In the genomic region with DNA sequence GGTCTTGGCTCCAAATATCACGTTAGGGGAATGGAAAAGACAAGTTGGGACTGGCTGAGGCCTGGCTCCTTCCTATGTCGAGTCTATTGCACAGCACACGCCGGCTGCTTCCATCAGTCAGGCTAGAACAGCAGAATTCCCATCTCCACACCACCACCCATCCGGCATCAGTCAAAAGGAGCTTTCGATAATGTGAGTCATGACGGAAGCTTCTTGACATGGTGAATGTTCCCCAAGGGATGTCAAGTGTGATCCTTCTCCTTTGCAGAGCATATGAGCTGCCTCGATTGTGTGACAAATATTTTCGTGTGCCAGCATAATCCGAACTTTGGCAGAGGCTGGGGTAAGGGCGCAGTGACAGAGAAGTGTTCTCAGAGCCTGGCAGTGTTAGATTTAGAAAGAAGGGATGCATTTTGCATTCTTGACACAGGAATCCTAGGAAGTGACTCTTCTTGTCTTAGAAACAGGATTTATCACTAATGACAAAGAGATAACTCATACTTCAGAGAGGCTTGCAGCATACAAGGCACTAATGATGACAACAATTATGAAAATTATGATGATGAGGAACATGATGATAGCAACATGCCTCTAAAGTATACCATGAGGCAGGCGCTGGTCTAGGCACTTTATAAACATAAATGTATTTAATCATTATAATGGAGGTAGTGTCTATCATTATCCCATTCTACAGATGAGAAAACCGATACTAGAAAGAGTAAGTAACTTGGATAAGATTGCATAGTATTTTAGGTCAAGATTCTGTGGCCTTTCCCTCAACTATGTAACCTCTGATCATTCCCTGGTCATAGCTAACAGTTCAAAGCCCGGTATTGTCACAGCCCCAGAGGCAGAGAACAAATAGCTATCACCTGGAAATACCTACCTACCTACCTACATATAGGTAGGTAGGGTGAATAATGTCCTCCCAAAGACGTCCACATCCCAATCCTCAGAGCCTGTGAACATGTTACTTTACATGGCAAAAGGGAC, we compare ENCODE assay signal across 19 cellular contexts.
A peak's percentile ranks its signal among the peaks of the same experiment; 100 is the strongest.
DNase-seq lines count a peak whose midpoint lies in the region; ATAC-seq, FAIRE-seq and TF ChIP-seq lines count a peak whose summit lies in the region.
"Had no signal": no experiment of that assay in that cellular context is flagged by ENCODE, and none has a peak within 500 bp of the region (broad histone marks: within the 10 kb centered on the region; RNA-seq: fewer than 3 reads in every experiment).

No MANE protein-coding gene starts in this region.

- H3K79me2 ChIP-seq in keratinocyte (ENCODE audit: control insufficient read depth, insufficient read depth, low read length) = no peaks in the 10 kb centered on the region

- H4K8ac ChIP-seq in IMR-90 (ENCODE audit: low read depth in 2 of 2, low read length in 2 of 2) = no peak overlapping the region

- dilution Hi-C loops in IMR-90 (cut with HindIII; ENCODE audit: low sequenced_read_pairs, unreplicated experiment) = no loop called here
- dilution Hi-C loops in keratinocyte (cut with MboI; ENCODE audit: extremely low pct_ligation_motif_present, low sequenced_read_pairs) = no loop called here

- no peak overlapping the region for H2AFZ ChIP-seq in IMR-90 (replicated peaks; ENCODE audit: low read length, poor library complexity)
- H2AFZ ChIP-seq in keratinocyte (ENCODE audit: control insufficient read depth, low read length) = peak overlapping the region; percentile 4

- H3K56ac ChIP-seq in IMR-90 (ENCODE audit: extremely low read depth, insufficient read depth, low read length) = no peak overlapping the region

- H2BK120ac ChIP-seq in IMR-90 (ENCODE audit: low read depth, low read length) = no peak overlapping the region

- no peak overlapping the region for H2BK20ac ChIP-seq in IMR-90 (ENCODE audit: low read depth, low read length)

- no peaks in the 10 kb centered on the region for H3K4me1 Mint-ChIP-seq in endodermal cell

- H3K9ac ChIP-seq in IMR-90 (ENCODE audit: low read depth, low read length) (no peak overlapping the region), endodermal cell (ENCODE audit: extremely low read depth, low read length, poor library complexity, severe bottlenecking) (no peak overlapping the region), keratinocyte (ENCODE audit: control insufficient read depth, extremely low read depth, insufficient read depth, low read length) (no peak overlapping the region)

- H3K4me1 ChIP-seq in IMR-90 (ENCODE audit: control insufficient read depth, insufficient read depth, low read length) (peaks cover 7% of the 10 kb centered on the region), endodermal cell (ENCODE audit: control insufficient read depth, insufficient read depth, low read length) (no peaks in the 10 kb centered on the region), keratinocyte (ENCODE audit: control insufficient read depth, extremely low read depth, insufficient read depth, low read length) (peaks cover 31% of the 10 kb centered on the region), sigmoid colon (no peaks in the 10 kb centered on the region)
- H3K4me1 ChIP-seq: SJSA1 had no signal

- peaks cover 4% of the 10 kb centered on the region for H3K9me3 ChIP-seq in IMR-90 (ENCODE audit: control insufficient read depth, insufficient read depth, low read length)
- peaks cover 9% of the 10 kb centered on the region for H3K9me3 ChIP-seq in endodermal cell (ENCODE audit: control insufficient read depth, low read length)
- H3K9me3 ChIP-seq in keratinocyte (ENCODE audit: control insufficient read depth, low read depth, low read length) = peaks cover 3% of the 10 kb centered on the region
- H3K9me3 ChIP-seq in sigmoid colon = peaks cover 0 to 5% (median 0%) of the 10 kb centered on the region in 4 donors
- H3K9me3 ChIP-seq: SJSA1 had no signal

- H3K36me3 Mint-ChIP-seq in endodermal cell (ENCODE audit: low read depth) = no peaks in the 10 kb centered on the region
- H3K36me3 Mint-ChIP-seq: CD8-positive, alpha-beta T cell had no signal

- peak overlapping the region; percentile 22; the same call in 1 of the 2 replicates for H3K4ac ChIP-seq in IMR-90 (ENCODE audit: low read depth, low read length)

- H3K4me2 ChIP-seq in IMR-90 (ENCODE audit: low read depth, low read length) (no peak overlapping the region), keratinocyte (ENCODE audit: control insufficient read depth, extremely low read depth, insufficient read depth, low read depth, low read length) (peak overlapping the region; percentile 39)

- H3K27me3 ChIP-seq in IMR-90 (ENCODE audit: control insufficient read depth, insufficient read depth, low read length) (peaks cover 6% of the 10 kb centered on the region), endodermal cell (ENCODE audit: control insufficient read depth, insufficient read depth, low read length, poor library complexity, severe bottlenecking) (peaks cover 33% of the 10 kb centered on the region), keratinocyte (ENCODE audit: control insufficient read depth, extremely low read depth, insufficient read depth, low read length) (no peaks in the 10 kb centered on the region), sigmoid colon (peaks cover 0 to 4% (median 0%) of the 10 kb centered on the region in 3 donors)
- H3K27me3 ChIP-seq: SJSA1 had no signal

- H3K27ac ChIP-seq in IMR-90 (ENCODE audit: insufficient read depth, low read length) (no peak overlapping the region), endodermal cell (ENCODE audit: low read depth, low read length) (no peak overlapping the region), keratinocyte (ENCODE audit: control insufficient read depth, insufficient read depth, low read length) (peak overlapping the region; percentile 29), sigmoid colon (no peak overlapping the region)
- H3K27ac ChIP-seq: SJSA1 had no signal

- peak; percentile 94 for FAIRE-seq in keratinocyte (lab: Jason Lieb, UNC)

- H2AK9ac ChIP-seq in IMR-90 (replicated peaks; ENCODE audit: low read depth, low read length, poor library complexity) = no peak overlapping the region

- TF ChIP-seq RAD21 in IMR-90 (IDR thresholded peaks at IDR 0.05; ENCODE audit: low read length) = no peak

- H3K36me3 ChIP-seq in IMR-90 (ENCODE audit: control insufficient read depth, insufficient read depth, low read length) = no peaks in the 10 kb centered on the region
- no peaks in the 10 kb centered on the region for H3K36me3 ChIP-seq in endodermal cell (ENCODE audit: control insufficient read depth, insufficient read depth, low read length)
- no peaks in the 10 kb centered on the region for H3K36me3 ChIP-seq in keratinocyte (ENCODE audit: control insufficient read depth in 2 of 2, extremely low read depth in 1 of 2, insufficient read depth in 2 of 2, low read length in 2 of 2)
- no peaks in the 10 kb centered on the region for H3K36me3 ChIP-seq in sigmoid colon
- H3K36me3 ChIP-seq: SJSA1 had no signal

- in situ Hi-C loops in IMR-90 (cut with MboI; ENCODE audit: low sequenced_read_pairs) = no loop called here

- no peak for TF ChIP-seq POLR2A in IMR-90 (IDR thresholded peaks at IDR 0.05; ENCODE audit: low read depth, low read length)
- no peak for TF ChIP-seq POLR2A in sigmoid colon (IDR thresholded peaks at IDR 0.05)

- no peak overlapping the region for H3K18ac ChIP-seq in IMR-90 (ENCODE audit: low read depth, low read length)

- POLR2A ChIA-PET in IMR-90 (lab: Charles Lee; ENCODE audit: unreplicated experiment) = no interaction called here

- H3K4me3 Mint-ChIP-seq in endodermal cell = no peak overlapping the region
- H3K4me3 Mint-ChIP-seq: CD8-positive, alpha-beta T cell; HFFc6 had no signal

- H3K14ac ChIP-seq in IMR-90 (replicated peaks; ENCODE audit: low read depth, low read length) = no peak overlapping the region

- no peak for ATAC-seq in IMR-90 (ENCODE audit: low read depth)
- ATAC-seq in HG03025 (IDR thresholded peaks at IDR 0.05; ENCODE audit: low FRiP score, unreplicated experiment) = no peak
- no peak for ATAC-seq in HG02571 (IDR thresholded peaks at IDR 0.05; ENCODE audit: unreplicated experiment)
- ATAC-seq: CD8-positive, alpha-beta T cell had no signal

- TF ChIP-seq CTCF in IMR-90 (conservative IDR thresholded peaks at IDR 0.05; ENCODE audit: low read depth, low read length) (no peak), endodermal cell (conservative IDR thresholded peaks at IDR 0.05) (no peak), keratinocyte (optimal IDR thresholded peaks at IDR 0.05 in 1 of 3, IDR thresholded peaks at IDR 0.05 in 1 of 3, conservative IDR thresholded peaks at IDR 0.05 in 1 of 3; ENCODE audit: extremely low read depth in 1 of 3, insufficient read depth in 2 of 3, low read length in 3 of 3) (no peak), sigmoid colon (IDR thresholded peaks at IDR 0.05) (no peak)

- no peak overlapping the region for H2BK5ac ChIP-seq in IMR-90 (ENCODE audit: low read depth, low read length, poor library complexity, severe bottlenecking)

- H3K27ac Mint-ChIP-seq in endodermal cell = no peak overlapping the region
- H3K27ac Mint-ChIP-seq: CD8-positive, alpha-beta T cell; HFFc6 had no signal

- no peak for TF ChIP-seq EP300 in sigmoid colon (IDR thresholded peaks at IDR 0.05)

- no peaks in the 10 kb centered on the region for H4K20me1 ChIP-seq in IMR-90 (ENCODE audit: insufficient read depth, low read length)
- H4K20me1 ChIP-seq in keratinocyte (ENCODE audit: control insufficient read depth, extremely low read depth, insufficient read depth, low read length) = no peaks in the 10 kb centered on the region

- peaks cover 46% of the 10 kb centered on the region for H3K27me3 Mint-ChIP-seq in endodermal cell (ENCODE audit: insufficient read depth)

- H3K9me3 Mint-ChIP-seq in endodermal cell = peaks cover 14% of the 10 kb centered on the region

- no peak overlapping the region; the same call in 1 of the 2 replicates for H2AK5ac ChIP-seq in IMR-90 (ENCODE audit: low read depth, low read length)

- H3K79me1 ChIP-seq in IMR-90 (ENCODE audit: low read depth in 1 of 2, low read length in 2 of 2) = no peaks in the 10 kb centered on the region

- no peak overlapping the region for H3K23ac ChIP-seq in IMR-90 (ENCODE audit: low read depth, low read length)

- H3K9me1 ChIP-seq in IMR-90 (ENCODE audit: insufficient read depth, low read length) (0 out of 2 replicates have a peak, but pooled peaks cover under 1% of the 10 kb centered on the region), keratinocyte (ENCODE audit: control insufficient read depth, extremely low read depth, insufficient read depth, low read length) (no peaks in the 10 kb centered on the region)

- peak overlapping the region; percentile 53; the same call in 1 of the 3 replicates for H2BK15ac ChIP-seq in IMR-90 (ENCODE audit: low read depth, low read length)

- intact Hi-C loops in IMR-90 (cut with micrococcal nuclease) = no loop called here
- intact Hi-C loops in sigmoid colon (cut with DNase I) = no loop called here

- CTCF ChIA-PET in IMR-90 (lab: Yijun Ruan, JAX) = no interaction called here

- no peak overlapping the region for H3K4me3 ChIP-seq in IMR-90 (ENCODE audit: insufficient read depth, low read depth, low read length)
- no peak overlapping the region for H3K4me3 ChIP-seq in endodermal cell (ENCODE audit: low read length)
- peak overlapping the region in 1 of 3 experiments; percentile 23 for H3K4me3 ChIP-seq in keratinocyte (ENCODE audit: control insufficient read depth in 2 of 3, extremely low read depth in 1 of 3, insufficient read depth in 2 of 3, low read depth in 1 of 3, low read length in 3 of 3)
- no peak overlapping the region for H3K4me3 ChIP-seq in sigmoid colon
- H3K4me3 ChIP-seq: SJSA1 had no signal

- no TSS peak for BruUV-seq in IMR-90 (replicated peaks; lab: Mats Ljungman, UMichigan)

- H4K91ac ChIP-seq in IMR-90 (ENCODE audit: insufficient read depth, low read depth, low read length) = 0 out of 2 replicates have a peak overlapping the region, but pooled peaks have one; percentile 7

- DNase-seq in IMR-90 = no peak
- DNase-seq in endodermal cell = peak; percentile 13
- DNase-seq in keratinocyte (ENCODE audit: low read depth, low spot score) = peak; percentile 79
- DNase-seq in sigmoid colon = no peak
- DNase-seq in putamen (ENCODE audit: low spot score) = no peak
- DNase-seq: CD8-positive, alpha-beta T cell; GOT3; HFFc6; NCI-H1417; NCI-H1930; NCI-H2171; NCI-H446; NCI-H69; OCI-M1; RPMI8226; SW 1271 had no signal

- no peak overlapping the region for H4K5ac ChIP-seq in IMR-90 (ENCODE audit: low read depth, low read length)

- 80% methylated on average over 2 of the region's 15 CpGs; no CpG with 5 or more reads in 1 of the 2 experiments for WGBS in IMR-90 (ENCODE audit: extremely low coverage in 2 of 2, insufficient read length in 1 of 2), 2 experiments
- 90 to 91% methylated on average over 8 to 14 of the region's 15 CpGs for WGBS in endodermal cell (ENCODE audit: insufficient coverage in 1 of 2, insufficient read length in 1 of 2), 2 experiments
- 85 to 89% methylated on average over 15 of the region's 15 CpGs for WGBS in sigmoid colon, 2 donors

Comparison
In these comparisons a context has a peak if more than half of its experiments do, and no peak if none do; other contexts are left out.
1. DNase-seq: peak in endodermal cell (single experiment) and keratinocyte (single experiment); none in IMR-90 (single experiment), sigmoid colon (single experiment) and putamen (single experiment).